Comparison of ENCODE assay signal across 8 cellular contexts in genomic region chr12:107684990-107685359, GRCh38. TPM values are rescaled to one million over a fixed set of nuclear protein-coding genes. Genes with fewer than 3 reads are reported as not detected.
DNase-seq lines count a peak whose midpoint lies in the region; ATAC-seq, FAIRE-seq and TF ChIP-seq lines count a peak whose summit lies in the region.

No MANE protein-coding gene starts in this region.

- H3K27me3 Mint-ChIP-seq in CD8-positive, alpha-beta T cell (ENCODE audit: low read depth) = no peaks in the 10 kb centered on the region
- no peaks in the 10 kb centered on the region for H3K27me3 Mint-ChIP-seq in T-helper 1 cell treated with Interleukin-12 subunit alpha and Interleukin-12 subunit beta and Interleukin-4 antibody, amounts not matched to agents 30 μg/mL and 1 μg/mL, for 36 hours (ENCODE audit: low read depth)

- peak; percentile 3 for ATAC-seq in CD8-positive, alpha-beta T cell
- no peak for ATAC-seq in HG02870 (IDR thresholded peaks at IDR 0.05; ENCODE audit: unreplicated experiment)

- no peak for TF ChIP-seq CTCF in CD8-positive, alpha-beta T cell (IDR thresholded peaks at IDR 0.05)
- TF ChIP-seq CTCF in dorsolateral prefrontal cortex (IDR thresholded peaks at IDR 0.05 in 54 of 56, conservative IDR thresholded peaks at IDR 0.05 in 2 of 56; ENCODE audit: low read depth in 1 of 56, partially characterized antibody in 56 of 56) (no peak), vagina (IDR thresholded peaks at IDR 0.05) (no peak)

- no peaks in the 10 kb centered on the region for H3K9me3 Mint-ChIP-seq in CD8-positive, alpha-beta T cell
- H3K9me3 Mint-ChIP-seq in T-helper 1 cell treated with Interleukin-12 subunit alpha and Interleukin-12 subunit beta and Interleukin-4 antibody, amounts not matched to agents 30 μg/mL and 1 μg/mL, for 36 hours = no peaks in the 10 kb centered on the region

- intact Hi-C loops in CD8-positive, alpha-beta T cell (cut with DNase I, micrococcal nuclease) = loop anchor here (1.0 to 10.0 kb wide), 14 partner anchors 76 to 1368 kb away; partner anchors contain the start of genes PRDM4 (in 2 of the 2), USP30 (in 2 of the 2), CORO1C (in 1 of the 2) and CRY1 (in 1 of the 2)
- intact Hi-C loops in dorsolateral prefrontal cortex (cut with DNase I) (loop anchor here (1.0 to 10.0 kb wide), 4 partner anchors 76 to 830 kb away; partner anchors contain the start of genes PRDM4 (in 2 of the 2), CRY1 (in 1 of the 2) and FICD (in 1 of the 2)), vagina (cut with DNase I) (no loop called here)

- H3K4me1 Mint-ChIP-seq in CD8-positive, alpha-beta T cell (ENCODE audit: low read depth) = peaks cover 34% of the 10 kb centered on the region
- H3K4me1 Mint-ChIP-seq in T-helper 1 cell treated with Interleukin-12 subunit alpha and Interleukin-12 subunit beta and Interleukin-4 antibody, amounts not matched to agents 30 μg/mL and 1 μg/mL, for 36 hours (ENCODE audit: low read depth) = peaks cover 21% of the 10 kb centered on the region

- no peak for DNase-seq in CD8-positive, alpha-beta T cell
- no peak for DNase-seq in dorsolateral prefrontal cortex
- DNase-seq in vagina (ENCODE audit: extremely low spot score in 2 of 2) = no peak
- no peak for DNase-seq in HTR-8/SVneo (ENCODE audit: insufficient read length, low spot score)

- TF ChIP-seq EP300 in Ishikawa (IDR thresholded peaks at IDR 0.05; ENCODE audit: borderline replicate concordance) = no peak

- POLR2A ChIA-PET in CD8-positive, alpha-beta T cell (lab: Charles Lee) = interaction anchor here (0.6 to 1.2 kb wide), 6 partner anchors 12 to 730 kb away, joined by 3 to 4 read pairs (median 3); partner anchors contain the start of gene PRDM4

- peak overlapping the region; percentile 98 for H3K4me3 Mint-ChIP-seq in CD8-positive, alpha-beta T cell
- peak overlapping the region; percentile 96 for H3K4me3 Mint-ChIP-seq in T-helper 1 cell treated with Interleukin-12 subunit alpha and Interleukin-12 subunit beta and Interleukin-4 antibody, amounts not matched to agents 30 μg/mL and 1 μg/mL, for 36 hours

- no peak for TF ChIP-seq RAD21 in Ishikawa (IDR thresholded peaks at IDR 0.05; ENCODE audit: low read depth)

- no peak for FAIRE-seq in HTR-8/SVneo (lab: Jason Lieb, UNC)

- CTCF ChIA-PET in CD8-positive, alpha-beta T cell (lab: Charles Lee) = interaction anchor here (1.4 kb wide), 2 partner anchors 9 to 14 kb away, joined by 5 to 7 read pairs; no protein-coding TSS in a partner anchor

- H3K27ac ChIP-seq in CD8-positive, alpha-beta T cell (ENCODE audit: low read depth, low read length) = peak overlapping the region; percentile 74
- H3K27ac ChIP-seq in dorsolateral prefrontal cortex = peak overlapping the region in 22 of 59 donors; percentile 7 to 92 (median 78)
- H3K27ac ChIP-seq in muscle layer of duodenum (ENCODE audit: low read length) = peak overlapping the region; percentile 81
- H3K27ac ChIP-seq in vagina = no peak overlapping the region

- no peaks in the 10 kb centered on the region for H3K9me3 ChIP-seq in CD8-positive, alpha-beta T cell (ENCODE audit: low read length)
- H3K9me3 ChIP-seq in muscle layer of duodenum (ENCODE audit: control insufficient read depth in 1 of 2, low read length in 2 of 2) (no peaks in the 10 kb centered on the region), vagina (no peaks in the 10 kb centered on the region)

- no peaks in the 10 kb centered on the region for H3K27me3 ChIP-seq in CD8-positive, alpha-beta T cell (ENCODE audit: insufficient read depth, low read length)
- peaks cover 0 to 7% (median 0%) of the 10 kb centered on the region in 45 donors for H3K27me3 ChIP-seq in dorsolateral prefrontal cortex
- H3K27me3 ChIP-seq in muscle layer of duodenum (ENCODE audit: low read depth, low read length) = no peaks in the 10 kb centered on the region
- no peaks in the 10 kb centered on the region for H3K27me3 ChIP-seq in vagina

- H3K36me3 Mint-ChIP-seq in CD8-positive, alpha-beta T cell = peaks cover 33% of the 10 kb centered on the region
- peaks cover 21% of the 10 kb centered on the region for H3K36me3 Mint-ChIP-seq in T-helper 1 cell treated with Interleukin-12 subunit alpha and Interleukin-12 subunit beta and Interleukin-4 antibody, amounts not matched to agents 30 μg/mL and 1 μg/mL, for 36 hours (ENCODE audit: low read depth)

- TF ChIP-seq POLR2A in vagina (IDR thresholded peaks at IDR 0.05) = no peak

- peak overlapping the region; percentile 98 for H3K27ac Mint-ChIP-seq in CD8-positive, alpha-beta T cell
- peak overlapping the region; percentile 94 for H3K27ac Mint-ChIP-seq in T-helper 1 cell treated with Interleukin-12 subunit alpha and Interleukin-12 subunit beta and Interleukin-4 antibody, amounts not matched to agents 30 μg/mL and 1 μg/mL, for 36 hours

- peak overlapping the region; percentile 82 for H3K4me3 ChIP-seq in CD8-positive, alpha-beta T cell (ENCODE audit: low read depth, low read length)
- H3K4me3 ChIP-seq in dorsolateral prefrontal cortex (peak overlapping the region; percentile 60 to 100 (median 93)), muscle layer of duodenum (ENCODE audit: low read depth in 1 of 2, low read length in 2 of 2) (peak overlapping the region; percentile 87 to 99), vagina (peak overlapping the region; percentile 82 to 86)

- peaks cover 20% of the 10 kb centered on the region for H3K4me1 ChIP-seq in CD8-positive, alpha-beta T cell (ENCODE audit: insufficient read depth, low read length)
- H3K4me1 ChIP-seq in muscle layer of duodenum (ENCODE audit: control insufficient read depth in 1 of 2, insufficient read depth in 2 of 2, low read length in 2 of 2) (peaks cover 0 to 20% of the 10 kb centered on the region in 2 donors), vagina (peaks cover 27% of the 10 kb centered on the region)

- H3K36me3 ChIP-seq in CD8-positive, alpha-beta T cell (ENCODE audit: insufficient read depth, low read length) = peaks cover 18% of the 10 kb centered on the region
- H3K36me3 ChIP-seq in muscle layer of duodenum (ENCODE audit: control insufficient read depth in 1 of 2, insufficient read depth in 2 of 2, low read length in 2 of 2) (peaks cover 14 to 21% of the 10 kb centered on the region in 2 donors), vagina (peaks cover 0 to 15% of the 10 kb centered on the region in 2 donors)

TF ChIP-seq in Ishikawa, 13 proteins besides CTCF, POLR2A, EP300 and RAD21:
- no peak for TF ChIP-seq FOXM1 (IDR thresholded peaks at IDR 0.05; ENCODE audit: borderline replicate concordance, low read depth)
- peak; percentile 36; the same call in 1 of the 2 replicates for TF ChIP-seq USF1 (IDR thresholded peaks at IDR 0.05)
- TF ChIP-seq EGR1 (IDR thresholded peaks at IDR 0.05) = no peak
- TF ChIP-seq CREB1 (IDR thresholded peaks at IDR 0.05; ENCODE audit: low read depth) = no peak
- TF ChIP-seq NFIC (IDR thresholded peaks at IDR 0.05) = no peak
- no peak for TF ChIP-seq TEAD4 (IDR thresholded peaks at IDR 0.05)
- TF ChIP-seq YY1 (IDR thresholded peaks at IDR 0.05; ENCODE audit: low read depth) = no peak
TF ChIP-seq in Ishikawa: peak in this region for 1.

RNA-seq across cellular contexts. Expression of gene PWP1, which starts 0.6 kb away (rescaled TPM):
- total RNA-seq in CD8-positive, alpha-beta T cell = 10 to 100 TPM; 27.7 to 28.8 TPM
- total RNA-seq in dorsolateral prefrontal cortex (10 to 100 TPM; 14.2 to 42.9 (median 30.0) TPM), vagina (84.0 TPM)
